31 cellular contexts compared by ENCODE assay signal in genomic region chr4:7017446-7018048, GRCh38. TPM values are rescaled to one million over a fixed set of nuclear protein-coding genes. Genes with fewer than 3 reads are reported as not detected.
A peak's percentile ranks its signal among the peaks of the same experiment; 100 is the strongest.
DNase-seq lines count a peak whose midpoint lies in the region; ATAC-seq and TF ChIP-seq lines count a peak whose summit lies in the region.
"Had no signal": no experiment of that assay in that cellular context is flagged by ENCODE, and none has a peak within 500 bp of the region (broad histone marks: within the 10 kb centered on the region; RNA-seq: fewer than 3 reads in every experiment).

No MANE protein-coding gene starts in this region.

- no peaks in the 10 kb centered on the region for H3K9me3 Mint-ChIP-seq in activated CD4-positive, alpha-beta memory T cell treated with anti-CD3 and anti-CD28 coated beads, Interleukin-2, amount 10 ng/mL, durations not matched to agents 7 days and 5 days
- H3K9me3 Mint-ChIP-seq in activated CD4-positive, alpha-beta memory T cell treated with anti-CD3 and anti-CD28 coated beads for 36 hours: no peaks in the 10 kb centered on the region
- H3K9me3 Mint-ChIP-seq in activated naive CD8-positive, alpha-beta T cell treated with anti-CD3 and anti-CD28 coated beads, Interleukin-2, amount 50 U/mL, for 24 hours: no peaks in the 10 kb centered on the region
- H3K9me3 Mint-ChIP-seq: CD4-positive, CD25-positive, alpha-beta regulatory T cell; H9; stimulated activated effector memory CD8-positive, alpha-beta T cell treated with anti-CD3 and anti-CD28 coated beads, Interleukin-12 subunit alpha, Interleukin-12 subunit beta, amount 100 ng/mL, for 72 hours had no signal

- H3K27me3 Mint-ChIP-seq in activated CD4-positive, alpha-beta memory T cell treated with anti-CD3 and anti-CD28 coated beads, Interleukin-2, amount 10 ng/mL, durations not matched to agents 7 days and 5 days: no peaks in the 10 kb centered on the region
- no peaks in the 10 kb centered on the region for H3K27me3 Mint-ChIP-seq in activated CD4-positive, alpha-beta memory T cell treated with anti-CD3 and anti-CD28 coated beads for 36 hours
- H3K27me3 Mint-ChIP-seq in activated naive CD8-positive, alpha-beta T cell treated with anti-CD3 and anti-CD28 coated beads, Interleukin-2, amount 50 U/mL, for 24 hours: no peaks in the 10 kb centered on the region
- H3K27me3 Mint-ChIP-seq: CD4-positive, CD25-positive, alpha-beta regulatory T cell; naive thymus-derived CD4-positive, alpha-beta T cell had no signal

- no peak overlapping the region for H3K4me3 ChIP-seq in tibial artery
- no peak overlapping the region for H3K4me3 ChIP-seq in foreskin fibroblast (ENCODE audit: low read depth in 1 of 2, low read length in 2 of 2)
- H3K4me3 ChIP-seq: colonic mucosa, upper lobe of left lung had no signal

- DNase-seq in activated CD4-positive, alpha-beta memory T cell treated with anti-CD3 and anti-CD28 coated beads, Interleukin-2, amount 10 ng/mL, durations not matched to agents 7 days and 5 days: no peak
- no peak for DNase-seq in activated CD4-positive, alpha-beta memory T cell treated with anti-CD3 and anti-CD28 coated beads for 36 hours
- DNase-seq in activated naive CD8-positive, alpha-beta T cell treated with anti-CD3 and anti-CD28 coated beads, Interleukin-2, amount 50 U/mL, for 24 hours: no peak
- DNase-seq in hippocampal formation (lab: John Stamatoyannopoulos, UW) (peak; percentile 34 to 53), superior temporal gyrus (ENCODE audit: extremely low spot score) (peak; percentile 48), iPS-NIHi11 (ENCODE audit: low spot score) (no peak), tibial artery (no peak), foreskin fibroblast (no peak)
- DNase-seq: 8988T; activated CD4-positive, CD25-positive, alpha-beta regulatory T cell treated with anti-CD3 and anti-CD28 coated beads, Interleukin-2, amount 50 U/mL, for 72 hours; activated T-cell treated with anti-CD3 and anti-CD28 coated beads, Interleukin-2, amount 50 U/mL, for 1 hour; CD4-positive, CD25-positive, alpha-beta regulatory T cell; colonic mucosa; DMS79 treated with DMSO at 0.1 percent for 48 hours; effector memory CD4-positive, alpha-beta T cell; GDM1; H9; kidney; naive thymus-derived CD4-positive, alpha-beta T cell; NCI-H1417 treated with DMSO at 0.1 percent for 48 hours; NCI-H2081; NCI-H2227 treated with DMSO at 0.1 percent for 48 hours; NCI-H526; NK-92 treated with Interleukin-12 subunit alpha and Interleukin-12 subunit beta, amount 100 ng/mL, for 24 hours; occipital lobe; PC-3; Right ventricle myocardium superior; T-helper 2 cell; upper lobe of left lung had no signal

- H3K4me3 Mint-ChIP-seq in activated CD4-positive, alpha-beta memory T cell treated with anti-CD3 and anti-CD28 coated beads, Interleukin-2, amount 10 ng/mL, durations not matched to agents 7 days and 5 days: no peak overlapping the region
- no peak overlapping the region for H3K4me3 Mint-ChIP-seq in activated CD4-positive, alpha-beta memory T cell treated with anti-CD3 and anti-CD28 coated beads for 36 hours
- H3K4me3 Mint-ChIP-seq in activated naive CD8-positive, alpha-beta T cell treated with anti-CD3 and anti-CD28 coated beads, Interleukin-2, amount 50 U/mL, for 24 hours: no peak overlapping the region
- H3K4me3 Mint-ChIP-seq: CD4-positive, CD25-positive, alpha-beta regulatory T cell; H9; naive thymus-derived CD4-positive, alpha-beta T cell; stimulated activated effector memory CD8-positive, alpha-beta T cell treated with anti-CD3 and anti-CD28 coated beads, Interleukin-12 subunit alpha, Interleukin-12 subunit beta, amount 100 ng/mL, for 72 hours had no signal

- ATAC-seq in activated naive CD8-positive, alpha-beta T cell treated with anti-CD3 and anti-CD28 coated beads, Interleukin-2, amount 50 U/mL, for 24 hours: no peak
- ATAC-seq: naive thymus-derived CD4-positive, alpha-beta T cell; PC-3; stimulated activated effector memory CD8-positive, alpha-beta T cell treated with anti-CD3 and anti-CD28 coated beads, Interleukin-12 subunit alpha, Interleukin-12 subunit beta, amount 100 ng/mL, for 72 hours had no signal

- no peaks in the 10 kb centered on the region for H3K4me1 ChIP-seq in tibial artery
- H3K4me1 ChIP-seq: colonic mucosa, upper lobe of left lung had no signal

- no peaks in the 10 kb centered on the region for H3K27me3 ChIP-seq in tibial artery
- H3K27me3 ChIP-seq: colonic mucosa, upper lobe of left lung had no signal

- H3K27ac Mint-ChIP-seq in activated CD4-positive, alpha-beta memory T cell treated with anti-CD3 and anti-CD28 coated beads, Interleukin-2, amount 10 ng/mL, durations not matched to agents 7 days and 5 days: peak overlapping the region; percentile 35
- H3K27ac Mint-ChIP-seq in activated CD4-positive, alpha-beta memory T cell treated with anti-CD3 and anti-CD28 coated beads for 36 hours: no peak overlapping the region
- H3K27ac Mint-ChIP-seq in activated naive CD8-positive, alpha-beta T cell treated with anti-CD3 and anti-CD28 coated beads, Interleukin-2, amount 50 U/mL, for 24 hours: peak overlapping the region; percentile 47
- H3K27ac Mint-ChIP-seq: H9; stimulated activated effector memory CD8-positive, alpha-beta T cell treated with anti-CD3 and anti-CD28 coated beads, Interleukin-12 subunit alpha, Interleukin-12 subunit beta, amount 100 ng/mL, for 72 hours had no signal

- no peaks in the 10 kb centered on the region for H3K9me3 ChIP-seq in tibial artery
- H3K9me3 ChIP-seq: colonic mucosa, upper lobe of left lung had no signal

- CTCF ChIA-PET in activated CD4-positive, alpha-beta memory T cell treated with anti-CD3 and anti-CD28 coated beads, Interleukin-2, amount 10 ng/mL, durations not matched to agents 7 days and 5 days (lab: Charles Lee): interaction anchor here (1.0 to 1.5 kb wide), 4 partner anchors 10 to 53 kb away, joined by 3 to 4 read pairs (median 4); partner anchors contain the start of gene TADA2B
- CTCF ChIA-PET in activated CD4-positive, alpha-beta memory T cell treated with anti-CD3 and anti-CD28 coated beads for 36 hours (lab: Charles Lee): no interaction called here

- POLR2A ChIA-PET in activated CD4-positive, alpha-beta memory T cell treated with anti-CD3 and anti-CD28 coated beads, Interleukin-2, amount 10 ng/mL, durations not matched to agents 7 days and 5 days (lab: Charles Lee): interaction anchor here (1.9 kb wide), 1 partner anchor 9 kb away, joined by 4 read pairs; no protein-coding TSS in a partner anchor
- POLR2A ChIA-PET in activated CD4-positive, alpha-beta memory T cell treated with anti-CD3 and anti-CD28 coated beads for 36 hours (lab: Charles Lee): no interaction called here

- intact Hi-C loops in activated CD4-positive, alpha-beta memory T cell treated with anti-CD3 and anti-CD28 coated beads for 36 hours (cut with micrococcal nuclease): no loop called here
- intact Hi-C loops in tibial artery (cut with DNase I; ENCODE audit: low total_unique reads): no loop called here

- H3K36me3 ChIP-seq in tibial artery: peaks cover 25 to 99% (median 83%) of the 10 kb centered on the region in 3 donors

- TF ChIP-seq CTCF in tibial artery (IDR thresholded peaks at IDR 0.05): no peak
- TF ChIP-seq CTCF in foreskin fibroblast (IDR thresholded peaks at IDR 0.05; ENCODE audit: low read depth, low read length): no peak

- H3K36me3 Mint-ChIP-seq in activated CD4-positive, alpha-beta memory T cell treated with anti-CD3 and anti-CD28 coated beads, Interleukin-2, amount 10 ng/mL, durations not matched to agents 7 days and 5 days (ENCODE audit: low read depth): peaks cover 62% of the 10 kb centered on the region
- peaks cover 26% of the 10 kb centered on the region for H3K36me3 Mint-ChIP-seq in activated CD4-positive, alpha-beta memory T cell treated with anti-CD3 and anti-CD28 coated beads for 36 hours
- peaks cover 29% of the 10 kb centered on the region for H3K36me3 Mint-ChIP-seq in activated naive CD8-positive, alpha-beta T cell treated with anti-CD3 and anti-CD28 coated beads, Interleukin-2, amount 50 U/mL, for 24 hours (ENCODE audit: low read depth)

- H3K4me1 Mint-ChIP-seq in activated CD4-positive, alpha-beta memory T cell treated with anti-CD3 and anti-CD28 coated beads, Interleukin-2, amount 10 ng/mL, durations not matched to agents 7 days and 5 days: peaks cover 21% of the 10 kb centered on the region
- H3K4me1 Mint-ChIP-seq in activated CD4-positive, alpha-beta memory T cell treated with anti-CD3 and anti-CD28 coated beads for 36 hours (ENCODE audit: low read depth): peaks cover 2% of the 10 kb centered on the region
- H3K4me1 Mint-ChIP-seq in activated naive CD8-positive, alpha-beta T cell treated with anti-CD3 and anti-CD28 coated beads, Interleukin-2, amount 50 U/mL, for 24 hours: peaks cover 6% of the 10 kb centered on the region

- no peak overlapping the region for H3K27ac ChIP-seq in tibial artery
- H3K27ac ChIP-seq: colonic mucosa, epithelial cell of prostate, upper lobe of left lung had no signal

RNA-seq across cellular contexts. Expression of gene TADA2B, which starts 25.6 kb away (rescaled TPM):
- 10 to 100 TPM; 26.6 to 27.3 TPM for total RNA-seq in activated CD4-positive, alpha-beta memory T cell treated with anti-CD3 and anti-CD28 coated beads, Interleukin-2, amount 10 ng/mL, durations not matched to agents 7 days and 5 days
- 10 to 100 TPM; 10.8 to 11.5 TPM for total RNA-seq in activated CD4-positive, alpha-beta memory T cell treated with anti-CD3 and anti-CD28 coated beads for 36 hours

RNA-seq across cellular contexts. Expression of gene GRPEL1, which starts 50.3 kb away (rescaled TPM):
- 10 to 100 TPM; 39.8 to 40.0 TPM for total RNA-seq in activated CD4-positive, alpha-beta memory T cell treated with anti-CD3 and anti-CD28 coated beads, Interleukin-2, amount 10 ng/mL, durations not matched to agents 7 days and 5 days
- 10 to 100 TPM; 63.8 to 68.7 TPM for total RNA-seq in activated CD4-positive, alpha-beta memory T cell treated with anti-CD3 and anti-CD28 coated beads for 36 hours

Comparison
In these comparisons a context has a peak if more than half of its experiments do, and no peak if none do; other contexts are left out.
1. DNase-seq: peak in hippocampal formation (2 of 2) and superior temporal gyrus (single experiment); none in activated CD4-positive, alpha-beta memory T cell treated with anti-CD3 and anti-CD28 coated beads, Interleukin-2, amount 10 ng/mL, durations not matched to agents 7 days and 5 days (single experiment), activated CD4-positive, alpha-beta memory T cell treated with anti-CD3 and anti-CD28 coated beads for 36 hours (single experiment), activated naive CD8-positive, alpha-beta T cell treated with anti-CD3 and anti-CD28 coated beads, Interleukin-2, amount 50 U/mL, for 24 hours (single experiment), iPS-NIHi11 (single experiment), tibial artery (0 of 2) and foreskin fibroblast (0 of 2).